2 cellular contexts compared by ENCODE assay signal in genomic region chr1:16205333-16205671, GRCh38.
TF ChIP-seq lines count a peak whose summit lies in the region.

No MANE protein-coding gene starts in this region.

TF ChIP-seq in HCT116, 20 proteins besides CTCF, POLR2A, EP300 and RAD21:
- TF ChIP-seq YY1 (IDR thresholded peaks at IDR 0.05; ENCODE audit: extremely low read depth, insufficient replicate concordance, low read depth, low read length) (no peak), EGR1 (IDR thresholded peaks at IDR 0.05; ENCODE audit: low read depth) (no peak), TCF7L2 (IDR thresholded peaks at IDR 0.05; ENCODE audit: borderline replicate concordance, extremely low read depth, insufficient read depth, insufficient read length) (no peak)
TF ChIP-seq in HCT116: peak in this region for 0.

TF ChIP-seq in GM12878, 131 proteins besides CTCF, POLR2A, EP300 and RAD21:
- TF ChIP-seq SREBF1 (IDR thresholded peaks at IDR 0.05; ENCODE audit: low read length) (no peak), ZBTB40 (IDR thresholded peaks at IDR 0.05; ENCODE audit: borderline replicate concordance) (no peak), DPF2 (IDR thresholded peaks at IDR 0.05) (no peak), ZNF592 (IDR thresholded peaks at IDR 0.05) (no peak), CREB1 (IDR thresholded peaks at IDR 0.05; ENCODE audit: low read depth) (no peak), BCL11A (IDR thresholded peaks at IDR 0.05; ENCODE audit: low read depth, low read length) (no peak), BRCA1 (IDR thresholded peaks at IDR 0.05; ENCODE audit: low read depth, low read length) (no peak), ZSCAN29 (IDR thresholded peaks at IDR 0.05) (no peak), HDAC2 (IDR thresholded peaks at IDR 0.05) (no peak), SUPT20H (IDR thresholded peaks at IDR 0.05; ENCODE audit: borderline replicate concordance, control insufficient read depth, low read depth, low read length) (no peak), CEBPZ (IDR thresholded peaks at IDR 0.05; ENCODE audit: low read depth, low read length) (no peak)
